ENCODE assay signal across 20 cellular contexts in genomic region chr13:70203661-70204229, GRCh38.
A peak's percentile ranks its signal among the peaks of the same experiment; 100 is the strongest.
DNase-seq lines count a peak whose midpoint lies in the region; FAIRE-seq and TF ChIP-seq lines count a peak whose summit lies in the region.
"Had no signal": no experiment of that assay in that cellular context is flagged by ENCODE, and none has a peak within 500 bp of the region (broad histone marks: within the 10 kb centered on the region; RNA-seq: fewer than 3 reads in every experiment).

No MANE protein-coding gene starts in this region.

- intact Hi-C loops in MCF 10A (cut with micrococcal nuclease) = no loop called here
- intact Hi-C loops in mammary epithelial cell (cut with micrococcal nuclease) = no loop called here
- intact Hi-C loops in spleen (cut with DNase I; ENCODE audit: low total_unique reads) = no loop called here
- intact Hi-C loops in cardiac septum (cut with DNase I) = no loop called here

- H3K36me3 Mint-ChIP-seq in MCF 10A (ENCODE audit: insufficient read depth, unreplicated experiment) = no peaks in the 10 kb centered on the region
- H3K36me3 Mint-ChIP-seq: stimulated activated naive B cell treated with anti-CD40 and anti-IgM and Interleukin-4, amounts not matched to agents 10 μg/mL and 1 μg/mL and 100 μg/mL, for 72 hours had no signal

- in situ Hi-C loops in mammary epithelial cell (cut with MboI; ENCODE audit: low sequenced_read_pairs in 2 of 2) = no loop called here

- no peak overlapping the region for H3K9ac ChIP-seq in mammary epithelial cell (ENCODE audit: insufficient read depth, low read length)

- no peak for TF ChIP-seq POLR2A in spleen (IDR thresholded peaks at IDR 0.05)

- H3K27me3 ChIP-seq in mammary epithelial cell (ENCODE audit: insufficient read depth, low read length) = no peaks in the 10 kb centered on the region
- H3K27me3 ChIP-seq in spleen (replicated peaks in 1 of 7) = no peaks in the 10 kb centered on the region
- H3K27me3 ChIP-seq: ascending aorta, esophagus muscularis mucosa, heart left ventricle, pancreas, SJSA1 had no signal

- H3K27ac Mint-ChIP-seq in MCF 10A (ENCODE audit: low read depth, unreplicated experiment) = no peak overlapping the region
- H3K27ac Mint-ChIP-seq: H9; stimulated activated naive B cell treated with anti-CD40 and anti-IgM and Interleukin-4, amounts not matched to agents 10 μg/mL and 1 μg/mL and 100 μg/mL, for 72 hours had no signal

- H3K4me1 ChIP-seq in mammary epithelial cell (ENCODE audit: insufficient read depth, low read length) = no peaks in the 10 kb centered on the region
- no peaks in the 10 kb centered on the region for H3K4me1 ChIP-seq in spleen
- H3K4me1 ChIP-seq: ascending aorta, esophagus muscularis mucosa, heart left ventricle, SJSA1 had no signal

- no peaks in the 10 kb centered on the region for H3K4me1 Mint-ChIP-seq in MCF 10A (ENCODE audit: insufficient read depth, unreplicated experiment)
- H3K4me1 Mint-ChIP-seq: H9; stimulated activated naive B cell treated with anti-CD40 and anti-IgM and Interleukin-4, amounts not matched to agents 10 μg/mL and 1 μg/mL and 100 μg/mL, for 72 hours had no signal

- no peak overlapping the region for H3K4me3 Mint-ChIP-seq in MCF 10A (ENCODE audit: unreplicated experiment)
- H3K4me3 Mint-ChIP-seq: H9; stimulated activated naive B cell treated with anti-CD40 and anti-IgM and Interleukin-4, amounts not matched to agents 10 μg/mL and 1 μg/mL and 100 μg/mL, for 72 hours had no signal

- H2AFZ ChIP-seq in mammary epithelial cell (ENCODE audit: low read depth, low read length) = no peak overlapping the region

- H3K27me3 Mint-ChIP-seq in MCF 10A (ENCODE audit: insufficient read depth, unreplicated experiment) = peaks cover 2% of the 10 kb centered on the region
- H3K27me3 Mint-ChIP-seq: stimulated activated naive B cell treated with anti-CD40 and anti-IgM and Interleukin-4, amounts not matched to agents 10 μg/mL and 1 μg/mL and 100 μg/mL, for 72 hours had no signal

- CTCF ChIA-PET in MCF 10A (lab: Yijun Ruan, JAX) (no interaction called here), mammary epithelial cell (lab: Charles Lee; ENCODE audit: low non-redundant PET) (no interaction called here)

- POLR2A ChIA-PET in MCF 10A (lab: Yijun Ruan, JAX) = no interaction called here

- H3K36me3 ChIP-seq in mammary epithelial cell (ENCODE audit: insufficient read depth, low read length) (no peaks in the 10 kb centered on the region), spleen (no peaks in the 10 kb centered on the region)
- H3K36me3 ChIP-seq: ascending aorta, esophagus muscularis mucosa, heart left ventricle, pancreas, SJSA1 had no signal

- no peaks in the 10 kb centered on the region for H3K9me3 Mint-ChIP-seq in MCF 10A (ENCODE audit: unreplicated experiment)

- TF ChIP-seq CTCF in MCF 10A (IDR thresholded peaks at IDR 0.05; ENCODE audit: unreplicated experiment) (no peak), mammary epithelial cell (conservative IDR thresholded peaks at IDR 0.05 in 1 of 2, IDR thresholded peaks at IDR 0.05 in 1 of 2; ENCODE audit: extremely low read depth in 1 of 2, insufficient read depth in 1 of 2, low read depth in 1 of 2, low read length in 2 of 2) (no peak), spleen (IDR thresholded peaks at IDR 0.05 in 8 of 11, conservative IDR thresholded peaks at IDR 0.05 in 3 of 11) (no peak)

- H3K9me3 ChIP-seq in mammary epithelial cell (replicated peaks; ENCODE audit: insufficient read depth, low read length) (no peaks in the 10 kb centered on the region), spleen (peaks cover 0 to 18% (median 8%) of the 10 kb centered on the region in 8 donors)
- H3K9me3 ChIP-seq: ascending aorta, esophagus muscularis mucosa, pancreas, SJSA1 had no signal

- dilution Hi-C loops in mammary epithelial cell (cut with HindIII; ENCODE audit: low sequenced_read_pairs) = no loop called here

- BruUV-seq in MCF 10A (replicated peaks; lab: Mats Ljungman, UMichigan) (no TSS peak), mammary epithelial cell (replicated peaks; lab: Mats Ljungman, UMichigan) (no TSS peak)

- H4K20me1 ChIP-seq in mammary epithelial cell (ENCODE audit: insufficient read depth, low read length) = no peaks in the 10 kb centered on the region

- no peaks in the 10 kb centered on the region for H3K79me2 ChIP-seq in mammary epithelial cell (ENCODE audit: insufficient read depth, low read length)

- FAIRE-seq in urothelium cell line (lab: Jason Lieb, UNC) = no peak
- FAIRE-seq: pancreas had no signal

- peak; percentile 66 for DNase-seq in MCF 10A (ENCODE audit: unreplicated experiment)
- DNase-seq in mammary epithelial cell = no peak
- peak; percentile 48 for DNase-seq in NAMALWA (ENCODE audit: low spot score)
- peak; percentile 2 for DNase-seq in astrocyte of the hippocampus (ENCODE audit: low read depth, low spot score)
- peak; percentile 4 for DNase-seq in urothelium cell line (ENCODE audit: low spot score)
- no peak for DNase-seq in GM03348 (ENCODE audit: low spot score)
- no peak for DNase-seq in spleen
- DNase-seq in cardiac septum (ENCODE audit: low spot score) = no peak
- DNase-seq: activated CD8-positive, alpha-beta memory T cell treated with anti-CD3 and anti-CD28 coated beads for 24 hours; activated effector memory CD4-positive, alpha-beta T cell treated with anti-CD3 and anti-CD28 coated beads, Interleukin-2, amount 50 U/mL, for 16 hours; H9; heart left ventricle; left colon; NCI-H187; pancreas; stimulated activated naive B cell treated with anti-CD40 and anti-IgM and Interleukin-4, amounts not matched to agents 10 μg/mL and 1 μg/mL and 100 μg/mL, for 72 hours had no signal

- H3K27ac ChIP-seq in mammary epithelial cell (ENCODE audit: insufficient read depth, low read depth, low read length) (no peak overlapping the region), spleen (no peak overlapping the region)
- H3K27ac ChIP-seq: ascending aorta, esophagus muscularis mucosa, heart left ventricle, pancreas, SJSA1, skin epidermis had no signal

- no peak overlapping the region for H3K4me2 ChIP-seq in mammary epithelial cell (ENCODE audit: insufficient read depth, low read depth, low read length)

- no peak overlapping the region for H3K4me3 ChIP-seq in mammary epithelial cell (replicated peaks in 1 of 3; ENCODE audit: insufficient read depth in 1 of 3, low read depth in 2 of 3, low read length in 3 of 3)
- H3K4me3 ChIP-seq in spleen = no peak overlapping the region
- H3K4me3 ChIP-seq: ascending aorta, esophagus muscularis mucosa, heart left ventricle, pancreas, SJSA1, skin epidermis had no signal

- WGBS in mammary epithelial cell (ENCODE audit: low coverage, missing lambda C conversion rate) = 62% methylated on average over 5 of the region's 5 CpGs
- WGBS in spleen, 5 donors = 83 to 96% (median 92%) methylated on average over 5 of the region's 5 CpGs

Comparison
In these comparisons a context has a peak if more than half of its experiments do, and no peak if none do; other contexts are left out.
1. DNase-seq: peak in MCF 10A (single experiment), NAMALWA (single experiment), astrocyte of the hippocampus (single experiment) and urothelium cell line (single experiment); none in mammary epithelial cell (single experiment), GM03348 (single experiment), spleen (single experiment) and cardiac septum (single experiment).